Comparison of ENCODE assay signal across 23 cellular contexts in the genomic region with DNA sequence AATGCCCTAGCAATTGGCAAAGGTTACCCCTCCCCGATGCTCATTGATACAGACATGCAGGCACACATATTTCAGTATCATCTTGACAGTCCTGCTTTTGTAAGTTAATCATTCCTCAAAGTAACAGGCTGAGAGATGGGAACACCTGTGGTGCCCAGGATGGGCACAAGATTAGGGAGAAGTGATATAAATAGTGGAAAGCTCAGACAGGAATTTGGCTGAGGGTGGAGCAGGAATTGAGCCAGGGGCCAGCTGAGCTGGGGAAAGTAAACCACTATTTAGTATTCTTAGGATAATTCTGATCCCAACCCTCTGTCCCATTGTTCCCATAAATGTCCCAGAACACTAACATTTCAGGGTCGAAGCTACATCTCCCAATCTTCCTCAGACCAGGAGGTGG. TPM values are rescaled to one million over a fixed set of nuclear protein-coding genes. Genes with fewer than 3 reads are reported as not detected.
DNase-seq lines count a peak whose midpoint lies in the region; ATAC-seq and TF ChIP-seq lines count a peak whose summit lies in the region.
"Had no signal": no experiment of that assay in that cellular context is flagged by ENCODE, and none has a peak within 500 bp of the region (broad histone marks: within the 10 kb centered on the region; RNA-seq: fewer than 3 reads in every experiment).

No MANE protein-coding gene starts in this region.

- TF ChIP-seq CTCF in osteoblast (IDR thresholded peaks at IDR 0.05; ENCODE audit: extremely low read depth, low read depth, low read length): no peak

- H3K36me3 ChIP-seq in mesendoderm (ENCODE audit: control insufficient read depth, insufficient read depth, low read length) (no peaks in the 10 kb centered on the region), osteoblast (ENCODE audit: insufficient read depth, low read length) (no peaks in the 10 kb centered on the region)

- H3K23ac ChIP-seq in mesendoderm (ENCODE audit: low read length): no peak overlapping the region

- peak overlapping the region; percentile 27 for H3K27ac Mint-ChIP-seq in stimulated activated effector memory CD8-positive, alpha-beta T cell treated with anti-CD3 and anti-CD28 coated beads, Interleukin-12 subunit alpha, Interleukin-12 subunit beta, amount 100 ng/mL, for 72 hours
- no peak overlapping the region for H3K27ac Mint-ChIP-seq in activated CD4-positive, alpha-beta T cell treated with anti-CD3 and anti-CD28 coated beads for 36 hours
- H3K27ac Mint-ChIP-seq in activated naive CD8-positive, alpha-beta T cell treated with anti-CD3 and anti-CD28 coated beads for 36 hours: no peak overlapping the region
- H3K27ac Mint-ChIP-seq: CD4-positive, alpha-beta memory T cell had no signal

- H3K27me3 Mint-ChIP-seq in activated CD4-positive, alpha-beta T cell treated with anti-CD3 and anti-CD28 coated beads for 36 hours: peaks cover 7% of the 10 kb centered on the region
- no peaks in the 10 kb centered on the region for H3K27me3 Mint-ChIP-seq in activated naive CD8-positive, alpha-beta T cell treated with anti-CD3 and anti-CD28 coated beads for 36 hours

- no peak overlapping the region for H2BK120ac ChIP-seq in mesendoderm (ENCODE audit: low read depth, low read length)

- CTCF ChIA-PET in activated CD4-positive, alpha-beta T cell treated with anti-CD3 and anti-CD28 coated beads for 36 hours (lab: Charles Lee): interaction anchor here (1.2 kb wide), 1 partner anchor 30 kb away, joined by 4 read pairs; no protein-coding TSS in a partner anchor

- no peak overlapping the region for H3K4ac ChIP-seq in mesendoderm (ENCODE audit: low read depth, low read length)

- no peak overlapping the region for H3K4me2 ChIP-seq in mesendoderm (ENCODE audit: low read length)
- no peak overlapping the region for H3K4me2 ChIP-seq in osteoblast (ENCODE audit: insufficient read depth, low read length)
- H3K4me2 ChIP-seq: A549 had no signal

- no peaks in the 10 kb centered on the region for H3K27me3 ChIP-seq in mesendoderm (ENCODE audit: insufficient read depth, low read length, poor library complexity)
- peaks cover 3% of the 10 kb centered on the region for H3K27me3 ChIP-seq in osteoblast (ENCODE audit: insufficient read depth, low read length)

- no peak overlapping the region for H4K5ac ChIP-seq in mesendoderm (ENCODE audit: low read length)

- H3K79me1 ChIP-seq in mesendoderm (ENCODE audit: low read length): no peaks in the 10 kb centered on the region

- no peaks in the 10 kb centered on the region for H3K9me3 Mint-ChIP-seq in stimulated activated effector memory CD8-positive, alpha-beta T cell treated with anti-CD3 and anti-CD28 coated beads, Interleukin-12 subunit alpha, Interleukin-12 subunit beta, amount 100 ng/mL, for 72 hours
- H3K9me3 Mint-ChIP-seq in activated CD4-positive, alpha-beta T cell treated with anti-CD3 and anti-CD28 coated beads for 36 hours (ENCODE audit: low read depth): peaks cover 2% of the 10 kb centered on the region
- peaks cover 2% of the 10 kb centered on the region for H3K9me3 Mint-ChIP-seq in activated naive CD8-positive, alpha-beta T cell treated with anti-CD3 and anti-CD28 coated beads for 36 hours

- H4K20me1 ChIP-seq in osteoblast (ENCODE audit: insufficient read depth, low read length): no peaks in the 10 kb centered on the region

- WGBS in mesendoderm (ENCODE audit: extremely low coverage, insufficient coverage, low lambda C conversion rate): no CpG with 5 or more reads among the region's 2 CpGs

- no peak overlapping the region for H2BK15ac ChIP-seq in mesendoderm (replicated peaks; ENCODE audit: low read depth)

- H3K9me3 ChIP-seq in osteoblast (ENCODE audit: low read depth, low read length): no peaks in the 10 kb centered on the region

- ATAC-seq in stimulated activated effector memory CD8-positive, alpha-beta T cell treated with anti-CD3 and anti-CD28 coated beads, Interleukin-12 subunit alpha, Interleukin-12 subunit beta, amount 100 ng/mL, for 72 hours: no peak
- ATAC-seq in activated CD4-positive, alpha-beta T cell treated with anti-CD3 and anti-CD28 coated beads for 36 hours: no peak
- ATAC-seq in HG02798 (IDR thresholded peaks at IDR 0.05; ENCODE audit: poor library complexity, unreplicated experiment): no peak
- ATAC-seq: A549 had no signal

- no peak overlapping the region for H3K27ac ChIP-seq in mesendoderm (ENCODE audit: low read depth, low read length)
- H3K27ac ChIP-seq in osteoblast (ENCODE audit: low read depth, low read length): no peak overlapping the region
- H3K27ac ChIP-seq: A549, GM23248 had no signal

- no peaks in the 10 kb centered on the region for H3K36me3 Mint-ChIP-seq in stimulated activated effector memory CD8-positive, alpha-beta T cell treated with anti-CD3 and anti-CD28 coated beads, Interleukin-12 subunit alpha, Interleukin-12 subunit beta, amount 100 ng/mL, for 72 hours
- H3K36me3 Mint-ChIP-seq in activated CD4-positive, alpha-beta T cell treated with anti-CD3 and anti-CD28 coated beads for 36 hours (ENCODE audit: low read depth): no peaks in the 10 kb centered on the region
- H3K36me3 Mint-ChIP-seq in activated naive CD8-positive, alpha-beta T cell treated with anti-CD3 and anti-CD28 coated beads for 36 hours: no peaks in the 10 kb centered on the region
- H3K36me3 Mint-ChIP-seq: CD4-positive, alpha-beta memory T cell had no signal

- H3K79me2 ChIP-seq in mesendoderm (ENCODE audit: control insufficient read depth, insufficient read depth, low read length): no peaks in the 10 kb centered on the region
- H3K79me2 ChIP-seq in osteoblast (ENCODE audit: insufficient read depth, low read length): no peaks in the 10 kb centered on the region

- H3K18ac ChIP-seq in mesendoderm (ENCODE audit: low read length): no peak overlapping the region

- POLR2A ChIA-PET in activated CD4-positive, alpha-beta T cell treated with anti-CD3 and anti-CD28 coated beads for 36 hours (lab: Charles Lee): interaction anchor here (0.6 kb wide), 1 partner anchor 69 kb away, joined by 3 read pairs; no protein-coding TSS in a partner anchor

- H4K8ac ChIP-seq in mesendoderm (ENCODE audit: low read depth, low read length): no peak overlapping the region

- no peak overlapping the region for H3K9ac ChIP-seq in mesendoderm (ENCODE audit: low read length)
- H3K9ac ChIP-seq: GM23248 had no signal

- no peak overlapping the region for H3K4me3 Mint-ChIP-seq in stimulated activated effector memory CD8-positive, alpha-beta T cell treated with anti-CD3 and anti-CD28 coated beads, Interleukin-12 subunit alpha, Interleukin-12 subunit beta, amount 100 ng/mL, for 72 hours
- no peak overlapping the region for H3K4me3 Mint-ChIP-seq in activated CD4-positive, alpha-beta T cell treated with anti-CD3 and anti-CD28 coated beads for 36 hours
- H3K4me3 Mint-ChIP-seq in activated naive CD8-positive, alpha-beta T cell treated with anti-CD3 and anti-CD28 coated beads for 36 hours: no peak overlapping the region
- H3K4me3 Mint-ChIP-seq: CD4-positive, alpha-beta memory T cell had no signal

- intact Hi-C loops in activated CD4-positive, alpha-beta T cell treated with anti-CD3 and anti-CD28 coated beads for 36 hours (cut with DNase I, micrococcal nuclease): no loop called here

- no peak overlapping the region for H2AFZ ChIP-seq in osteoblast (ENCODE audit: low read length)
- H2AFZ ChIP-seq: GM23248 had no signal

- H3K4me3 ChIP-seq in mesendoderm (ENCODE audit: low read length) (no peak overlapping the region), osteoblast (ENCODE audit: insufficient read depth, low read length) (no peak overlapping the region)
- H3K4me3 ChIP-seq: A549, GM23248 had no signal

- H3K56ac ChIP-seq in mesendoderm (ENCODE audit: low read length): no peak overlapping the region

- H3K4me1 ChIP-seq in mesendoderm (ENCODE audit: control insufficient read depth, low read depth, low read length) (no peaks in the 10 kb centered on the region), osteoblast (ENCODE audit: insufficient read depth, low read length) (peaks cover 6% of the 10 kb centered on the region)
- H3K4me1 ChIP-seq: A549 had no signal

- DNase-seq in cerebellar cortex (ENCODE audit: low spot score) (peak; percentile 64), mesendoderm (peak; percentile 33), osteoblast (ENCODE audit: insufficient read length, low spot score, missing footprints) (peak; percentile 31), KG1 (lab: John Stamatoyannopoulos, UW) (no peak)
- no peak for DNase-seq in stimulated activated effector memory CD8-positive, alpha-beta T cell treated with anti-CD3 and anti-CD28 coated beads, Interleukin-12 subunit alpha, Interleukin-12 subunit beta, amount 100 ng/mL, for 72 hours (ENCODE audit: low spot score in 2 of 2)
- no peak for DNase-seq in activated CD4-positive, alpha-beta T cell treated with anti-CD3 and anti-CD28 coated beads for 36 hours
- DNase-seq in activated naive CD8-positive, alpha-beta T cell treated with anti-CD3 and anti-CD28 coated beads for 36 hours: no peak
- DNase-seq: 8988T; ACHN; AML-193; Calu3; CD4-positive, alpha-beta memory T cell; COR-L47; DMS53; DMS79 treated with DMSO at 0.1 percent for 48 hours; GM23248; H7; HCEC 1CT had no signal

- H3K4me1 Mint-ChIP-seq in stimulated activated effector memory CD8-positive, alpha-beta T cell treated with anti-CD3 and anti-CD28 coated beads, Interleukin-12 subunit alpha, Interleukin-12 subunit beta, amount 100 ng/mL, for 72 hours: no peaks in the 10 kb centered on the region
- no peaks in the 10 kb centered on the region for H3K4me1 Mint-ChIP-seq in activated CD4-positive, alpha-beta T cell treated with anti-CD3 and anti-CD28 coated beads for 36 hours
- no peaks in the 10 kb centered on the region for H3K4me1 Mint-ChIP-seq in activated naive CD8-positive, alpha-beta T cell treated with anti-CD3 and anti-CD28 coated beads for 36 hours
- H3K4me1 Mint-ChIP-seq: CD4-positive, alpha-beta memory T cell had no signal

- H2BK5ac ChIP-seq in mesendoderm (ENCODE audit: low read length): no peak overlapping the region

- H2AK5ac ChIP-seq in mesendoderm (ENCODE audit: low read length): no peak overlapping the region

RNA-seq across cellular contexts. Expression of a gene that starts 38.3 kb away (rescaled TPM):
- polyA plus RNA-seq in mesendoderm (2013, experiment 1 of 2): not detected
- polyA plus RNA-seq in mesendoderm (2013, experiment 2 of 2): not detected
- total RNA-seq in osteoblast: not detected in 2 replicates
- total RNA-seq in activated CD4-positive, alpha-beta T cell treated with anti-CD3 and anti-CD28 coated beads for 36 hours: not detected
- total RNA-seq in activated naive CD8-positive, alpha-beta T cell treated with anti-CD3 and anti-CD28 coated beads for 36 hours: not detected
- total RNA-seq: Calu3; CD4-positive, alpha-beta memory T cell; Daoy; GM23248; H1; H7 had no signal
- polyA plus RNA-seq: A549; BJ; CD4-positive, alpha-beta memory T cell; GM23248; H1 had no signal

Comparison
In these comparisons a context has a peak if more than half of its experiments do, and no peak if none do; other contexts are left out.
1. DNase-seq: peak in cerebellar cortex (single experiment), mesendoderm (single experiment) and osteoblast (single experiment); none in stimulated activated effector memory CD8-positive, alpha-beta T cell treated with anti-CD3 and anti-CD28 coated beads, Interleukin-12 subunit alpha, Interleukin-12 subunit beta, amount 100 ng/mL, for 72 hours (0 of 2), activated CD4-positive, alpha-beta T cell treated with anti-CD3 and anti-CD28 coated beads for 36 hours (single experiment), activated naive CD8-positive, alpha-beta T cell treated with anti-CD3 and anti-CD28 coated beads for 36 hours (single experiment) and KG1 (single experiment).